Comparison of ENCODE assay signal across 1 cellular context in genomic region chr20:38434770-38435554, GRCh38.
A peak's percentile ranks its signal among the peaks of the same experiment; 100 is the strongest.
TF ChIP-seq lines count a peak whose summit lies in the region.

SNHG17 (minus strand) TSS chr20:38435328.

TF ChIP-seq in K562, 482 proteins besides CTCF, POLR2A, EP300 and RAD21 (continued from another document and continues in another):
- TF ChIP-seq NKRF (IDR thresholded peaks at IDR 0.05; ENCODE audit: borderline replicate concordance), result peak; percentile 98
- TF ChIP-seq NCOR1 (IDR thresholded peaks at IDR 0.05), result peak; percentile 68
- no peak for TF ChIP-seq SMAD3 (CRISPR knock-in tag; conservative IDR thresholded peaks at IDR 0.05)
- no peak for TF ChIP-seq HMBOX1 (IDR thresholded peaks at IDR 0.05)
- TF ChIP-seq CGGBP1 (CRISPR knock-in tag; IDR thresholded peaks at IDR 0.05), result no peak
- no peak for TF ChIP-seq ZNF133 (CRISPR knock-in tag; IDR thresholded peaks at IDR 0.05)
- TF ChIP-seq RFX1 (IDR thresholded peaks at IDR 0.05), result no peak
- TF ChIP-seq KLF13 (tag; IDR thresholded peaks at IDR 0.05; ENCODE audit: borderline replicate concordance, low read depth), result peak; percentile 42; the same call in 1 of the 2 replicates
- no peak; the same call in 1 of the 2 replicates for TF ChIP-seq TAL1 (IDR thresholded peaks at IDR 0.05)
- no peak for TF ChIP-seq ZNF696 (CRISPR knock-in tag; conservative IDR thresholded peaks at IDR 0.05)
- TF ChIP-seq CTBP1 (IDR thresholded peaks at IDR 0.05; ENCODE audit: borderline replicate concordance), result peak; percentile 75; the same call in 1 of the 2 replicates
- TF ChIP-seq MAZ (CRISPR knock-in tag; conservative IDR thresholded peaks at IDR 0.05 in 1 of 2, IDR thresholded peaks at IDR 0.05 in 1 of 2), result peak; percentile 63 to 85; a peak in 3 of 4 replicates
- 0 out of 2 replicates have a peak, but pooled peaks have one; percentile 40 for TF ChIP-seq TCF3 (CRISPR knock-in tag; IDR thresholded peaks at IDR 0.05)
- no peak for TF ChIP-seq XRCC4 (IDR thresholded peaks at IDR 0.05; ENCODE audit: extremely low read depth, insufficient read depth, insufficient read length)
- no peak for TF ChIP-seq SRSF9 (IDR thresholded peaks at IDR 0.05; ENCODE audit: borderline replicate concordance, low read depth, low read length)
- no peak for TF ChIP-seq ZNF174 (CRISPR knock-in tag; IDR thresholded peaks at IDR 0.05)
- TF ChIP-seq PHF20 (IDR thresholded peaks at IDR 0.05; ENCODE audit: partially characterized antibody), result peak; percentile 93
- peak; percentile 95 for TF ChIP-seq E2F1 (CRISPR knock-in tag; IDR thresholded peaks at IDR 0.05)
- TF ChIP-seq CHCHD3 (CRISPR knock-in tag; IDR thresholded peaks at IDR 0.05), result no peak
- peak; percentile 97 for TF ChIP-seq ZZZ3 (IDR thresholded peaks at IDR 0.05)
- TF ChIP-seq, protein P1, sequence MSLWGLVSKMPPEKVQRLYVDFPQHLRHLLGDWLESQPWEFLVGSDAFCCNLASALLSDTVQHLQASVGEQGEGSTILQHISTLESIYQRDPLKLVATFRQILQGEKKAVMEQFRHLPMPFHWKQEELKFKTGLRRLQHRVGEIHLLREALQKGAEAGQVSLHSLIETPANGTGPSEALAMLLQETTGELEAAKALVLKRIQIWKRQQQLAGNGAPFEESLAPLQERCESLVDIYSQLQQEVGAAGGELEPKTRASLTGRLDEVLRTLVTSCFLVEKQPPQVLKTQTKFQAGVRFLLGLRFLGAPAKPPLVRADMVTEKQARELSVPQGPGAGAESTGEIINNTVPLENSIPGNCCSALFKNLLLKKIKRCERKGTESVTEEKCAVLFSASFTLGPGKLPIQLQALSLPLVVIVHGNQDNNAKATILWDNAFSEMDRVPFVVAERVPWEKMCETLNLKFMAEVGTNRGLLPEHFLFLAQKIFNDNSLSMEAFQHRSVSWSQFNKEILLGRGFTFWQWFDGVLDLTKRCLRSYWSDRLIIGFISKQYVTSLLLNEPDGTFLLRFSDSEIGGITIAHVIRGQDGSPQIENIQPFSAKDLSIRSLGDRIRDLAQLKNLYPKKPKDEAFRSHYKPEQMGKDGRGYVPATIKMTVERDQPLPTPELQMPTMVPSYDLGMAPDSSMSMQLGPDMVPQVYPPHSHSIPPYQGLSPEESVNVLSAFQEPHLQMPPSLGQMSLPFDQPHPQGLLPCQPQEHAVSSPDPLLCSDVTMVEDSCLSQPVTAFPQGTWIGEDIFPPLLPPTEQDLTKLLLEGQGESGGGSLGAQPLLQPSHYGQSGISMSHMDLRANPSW (CRISPR knock-in tag; IDR thresholded peaks at IDR 0.05), result peak; percentile 95; the same call in 1 of the 2 replicates
- peak; percentile 48; the same call in 1 of the 2 replicates for TF ChIP-seq DPF2 (IDR thresholded peaks at IDR 0.05)
- TF ChIP-seq RBBP5 (IDR thresholded peaks at IDR 0.05; ENCODE audit: borderline replicate concordance, insufficient read depth, low read length, poor library complexity, severe bottlenecking), result peak; percentile 99
- TF ChIP-seq ASH1L (IDR thresholded peaks at IDR 0.05; ENCODE audit: borderline replicate concordance, low read depth, partially characterized antibody), result peak; percentile 56
- peak in 1 of 2 experiments; percentile 76; a peak in 2 of 4 replicates for TF ChIP-seq FOXA3 (CRISPR knock-in tag; conservative IDR thresholded peaks at IDR 0.05 in 1 of 2, IDR thresholded peaks at IDR 0.05 in 1 of 2)
- TF ChIP-seq ELF4 (CRISPR knock-in tag; IDR thresholded peaks at IDR 0.05), result peak; percentile 57; the same call in 1 of the 2 replicates
- TF ChIP-seq ZNF274 (IDR thresholded peaks at IDR 0.05; ENCODE audit: borderline replicate concordance, low read depth, low read length), result no peak
- TF ChIP-seq SREBF1 (IDR thresholded peaks at IDR 0.05; ENCODE audit: borderline replicate concordance, low read depth, low read length), result no peak
- TF ChIP-seq ZNF592 (IDR thresholded peaks at IDR 0.05), result peak; percentile 74; the same call in 1 of the 2 replicates
- TF ChIP-seq, protein P2, sequence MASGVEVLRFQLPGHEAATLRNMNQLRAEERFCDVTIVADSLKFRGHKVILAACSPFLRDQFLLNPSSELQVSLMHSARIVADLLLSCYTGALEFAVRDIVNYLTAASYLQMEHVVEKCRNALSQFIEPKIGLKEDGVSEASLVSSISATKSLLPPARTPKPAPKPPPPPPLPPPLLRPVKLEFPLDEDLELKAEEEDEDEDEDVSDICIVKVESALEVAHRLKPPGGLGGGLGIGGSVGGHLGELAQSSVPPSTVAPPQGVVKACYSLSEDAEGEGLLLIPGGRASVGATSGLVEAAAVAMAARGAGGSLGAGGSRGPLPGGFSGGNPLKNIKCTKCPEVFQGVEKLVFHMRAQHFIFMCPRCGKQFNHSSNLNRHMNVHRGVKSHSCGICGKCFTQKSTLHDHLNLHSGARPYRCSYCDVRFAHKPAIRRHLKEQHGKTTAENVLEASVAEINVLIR (CRISPR knock-in tag; IDR thresholded peaks at IDR 0.05), result peak; percentile 81
- TF ChIP-seq SMARCB1 (IDR thresholded peaks at IDR 0.05; ENCODE audit: insufficient read length, low read depth), result no peak
- no peak for TF ChIP-seq TCF7L2 (IDR thresholded peaks at IDR 0.05; ENCODE audit: low read depth, low read length)
- TF ChIP-seq HINFP (tag; conservative IDR thresholded peaks at IDR 0.05; ENCODE audit: low read depth), result no peak
- TF ChIP-seq ZNF347 (CRISPR knock-in tag; IDR thresholded peaks at IDR 0.05; ENCODE audit: low read depth), result no peak
- TF ChIP-seq PRMT5 (CRISPR knock-in tag; IDR thresholded peaks at IDR 0.05), result no peak
- TF ChIP-seq ZBTB2 (IDR thresholded peaks at IDR 0.05), result peak; percentile 88
- no peak for TF ChIP-seq SPI1 (IDR thresholded peaks at IDR 0.05; ENCODE audit: borderline replicate concordance, low read depth, low read length)
- TF ChIP-seq YBX1 (IDR thresholded peaks at IDR 0.05), result no peak
- TF ChIP-seq HMGN3 (IDR thresholded peaks at IDR 0.05; ENCODE audit: borderline replicate concordance, extremely low read depth, insufficient read length, low read depth, low read length), result peak; percentile 26
- TF ChIP-seq ESRRA (IDR thresholded peaks at IDR 0.05; ENCODE audit: borderline replicate concordance, low read depth), result peak; percentile 84
- TF ChIP-seq BHLHE40 (IDR thresholded peaks at IDR 0.05; ENCODE audit: low read length), result peak; percentile 61
- TF ChIP-seq, protein P3, sequence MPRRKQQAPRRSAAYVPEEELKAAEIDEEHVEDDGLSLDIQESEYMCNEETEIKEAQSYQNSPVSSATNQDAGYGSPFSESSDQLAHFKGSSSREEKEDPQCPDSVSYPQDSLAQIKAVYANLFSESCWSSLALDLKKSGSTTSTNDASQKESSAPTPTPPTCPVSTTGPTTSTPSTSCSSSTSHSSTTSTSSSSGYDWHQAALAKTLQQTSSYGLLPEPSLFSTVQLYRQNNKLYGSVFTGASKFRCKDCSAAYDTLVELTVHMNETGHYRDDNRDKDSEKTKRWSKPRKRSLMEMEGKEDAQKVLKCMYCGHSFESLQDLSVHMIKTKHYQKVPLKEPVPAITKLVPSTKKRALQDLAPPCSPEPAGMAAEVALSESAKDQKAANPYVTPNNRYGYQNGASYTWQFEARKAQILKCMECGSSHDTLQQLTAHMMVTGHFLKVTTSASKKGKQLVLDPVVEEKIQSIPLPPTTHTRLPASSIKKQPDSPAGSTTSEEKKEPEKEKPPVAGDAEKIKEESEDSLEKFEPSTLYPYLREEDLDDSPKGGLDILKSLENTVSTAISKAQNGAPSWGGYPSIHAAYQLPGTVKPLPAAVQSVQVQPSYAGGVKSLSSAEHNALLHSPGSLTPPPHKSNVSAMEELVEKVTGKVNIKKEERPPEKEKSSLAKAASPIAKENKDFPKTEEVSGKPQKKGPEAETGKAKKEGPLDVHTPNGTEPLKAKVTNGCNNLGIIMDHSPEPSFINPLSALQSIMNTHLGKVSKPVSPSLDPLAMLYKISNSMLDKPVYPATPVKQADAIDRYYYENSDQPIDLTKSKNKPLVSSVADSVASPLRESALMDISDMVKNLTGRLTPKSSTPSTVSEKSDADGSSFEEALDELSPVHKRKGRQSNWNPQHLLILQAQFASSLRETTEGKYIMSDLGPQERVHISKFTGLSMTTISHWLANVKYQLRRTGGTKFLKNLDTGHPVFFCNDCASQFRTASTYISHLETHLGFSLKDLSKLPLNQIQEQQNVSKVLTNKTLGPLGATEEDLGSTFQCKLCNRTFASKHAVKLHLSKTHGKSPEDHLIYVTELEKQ (CRISPR knock-in tag; IDR thresholded peaks at IDR 0.05), result no peak
- peak; percentile 68; the same call in 1 of the 2 replicates for TF ChIP-seq TCF7 (IDR thresholded peaks at IDR 0.05; ENCODE audit: borderline replicate concordance)
- no peak for TF ChIP-seq FUS (optimal IDR thresholded peaks at IDR 0.05; ENCODE audit: low read depth, low read length)
- TF ChIP-seq MAFF (IDR thresholded peaks at IDR 0.05; ENCODE audit: low read length), result no peak
